ENCODE assay signal across 9 cellular contexts in the genomic region with DNA sequence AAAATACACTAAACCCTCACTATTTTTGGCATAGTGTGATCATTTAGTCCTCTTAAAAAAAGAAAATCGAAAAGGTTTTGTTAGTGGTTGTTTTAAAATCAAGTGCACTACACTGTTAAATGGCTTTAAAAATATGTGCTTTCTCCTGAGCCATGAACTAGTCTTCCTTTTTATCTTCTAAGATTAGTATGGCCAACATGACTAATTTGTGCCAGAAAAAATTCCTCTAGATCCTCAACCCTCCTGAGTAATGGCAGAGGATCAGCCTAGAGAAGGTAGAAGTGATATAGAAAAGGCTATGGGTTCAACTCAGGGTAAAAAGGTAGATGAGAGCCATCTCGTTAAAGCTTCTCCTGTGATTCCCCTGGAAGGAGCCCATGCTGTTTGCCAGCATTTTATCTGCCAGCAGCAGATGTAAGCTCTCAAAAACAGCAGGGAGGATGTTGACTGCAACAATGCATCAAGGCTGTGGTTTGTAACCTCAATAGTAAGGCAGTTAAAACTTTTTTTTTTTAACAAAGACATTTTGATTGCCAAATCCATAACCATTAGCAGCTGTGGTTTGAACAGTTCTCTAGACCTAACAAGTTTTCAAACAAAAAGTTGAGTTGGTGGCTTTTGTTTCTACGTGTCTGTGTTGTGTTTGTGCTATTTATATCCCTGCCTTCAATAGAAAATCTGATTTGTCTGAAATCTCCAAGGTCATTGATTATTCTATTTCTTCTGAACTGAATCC. TPM values are rescaled to one million over a fixed set of nuclear protein-coding genes. Genes with fewer than 3 reads are reported as not detected.
DNase-seq lines count a peak whose midpoint lies in the region; ATAC-seq and TF ChIP-seq lines count a peak whose summit lies in the region.
"Had no signal": no experiment of that assay in that cellular context is flagged by ENCODE, and none has a peak within 500 bp of the region (broad histone marks: within the 10 kb centered on the region; RNA-seq: fewer than 3 reads in every experiment).

No MANE protein-coding gene starts in this region.

- H3K27me3 Mint-ChIP-seq in activated CD8-positive, alpha-beta T cell treated with anti-CD3 and anti-CD28 coated beads for 36 hours: no peaks in the 10 kb centered on the region

- peak; percentile 47 for DNase-seq in NK-92 treated with Interleukin-12 subunit alpha and Interleukin-12 subunit beta, amount 100 ng/mL, for 24 hours (lab: John Stamatoyannopoulos, UW)
- DNase-seq in NK-92 (lab: John Stamatoyannopoulos, UW; ENCODE audit: unreplicated experiment) (no peak), NCI-H2107 (lab: John Stamatoyannopoulos, UW) (peak; percentile 59), fibroblast of pulmonary artery (ENCODE audit: low read depth) (peak; percentile 96)
- peak; percentile 51 for DNase-seq in activated CD8-positive, alpha-beta T cell treated with anti-CD3 and anti-CD28 coated beads for 36 hours

- H3K27me3 ChIP-seq in rectal smooth muscle tissue (ENCODE audit: control insufficient read depth, insufficient read depth, low read length): no peaks in the 10 kb centered on the region

- no peaks in the 10 kb centered on the region for H3K4me1 ChIP-seq in rectal smooth muscle tissue (ENCODE audit: control insufficient read depth, insufficient read depth, low read length)

- TF ChIP-seq CTCF in activated CD8-positive, alpha-beta T cell treated with anti-CD3 and anti-CD28 coated beads for 36 hours (IDR thresholded peaks at IDR 0.05): no peak
- TF ChIP-seq CTCF in fibroblast of pulmonary artery (IDR thresholded peaks at IDR 0.05; ENCODE audit: low read length, missing control alignments): no peak

- H3K27ac ChIP-seq in rectal smooth muscle tissue (ENCODE audit: low read depth, low read length): peak overlapping the region; percentile 39
- H3K27ac ChIP-seq: C4-2B had no signal

- CTCF ChIA-PET in activated CD8-positive, alpha-beta T cell treated with anti-CD3 and anti-CD28 coated beads for 36 hours (lab: Charles Lee): interaction anchor here (0.7 to 1.3 kb wide), 5 partner anchors 17 to 256 kb away, joined by 3 to 7 read pairs (median 3); no protein-coding TSS in a partner anchor

- peak; percentile 67 for ATAC-seq in activated CD8-positive, alpha-beta T cell treated with anti-CD3 and anti-CD28 coated beads for 36 hours
- ATAC-seq in HG02840 (IDR thresholded peaks at IDR 0.05; ENCODE audit: low FRiP score, unreplicated experiment) (no peak), HG03460 (IDR thresholded peaks at IDR 0.05; ENCODE audit: unreplicated experiment) (no peak)

- peak overlapping the region; percentile 94 for H3K27ac Mint-ChIP-seq in activated CD8-positive, alpha-beta T cell treated with anti-CD3 and anti-CD28 coated beads for 36 hours

- no peaks in the 10 kb centered on the region for H3K9me3 Mint-ChIP-seq in activated CD8-positive, alpha-beta T cell treated with anti-CD3 and anti-CD28 coated beads for 36 hours

- peaks cover 40% of the 10 kb centered on the region for H3K4me1 Mint-ChIP-seq in activated CD8-positive, alpha-beta T cell treated with anti-CD3 and anti-CD28 coated beads for 36 hours (ENCODE audit: low read depth)

- peaks cover 19% of the 10 kb centered on the region for H3K36me3 Mint-ChIP-seq in activated CD8-positive, alpha-beta T cell treated with anti-CD3 and anti-CD28 coated beads for 36 hours (ENCODE audit: low read depth)

- H3K4me3 ChIP-seq in fibroblast of pulmonary artery (replicated peaks; ENCODE audit: low read depth, low read length) (no peak overlapping the region), rectal smooth muscle tissue (ENCODE audit: low read length) (no peak overlapping the region)

- peak overlapping the region; percentile 46 for H3K4me3 Mint-ChIP-seq in activated CD8-positive, alpha-beta T cell treated with anti-CD3 and anti-CD28 coated beads for 36 hours

- intact Hi-C loops in activated CD8-positive, alpha-beta T cell treated with anti-CD3 and anti-CD28 coated beads for 36 hours (cut with micrococcal nuclease): no loop called here

- POLR2A ChIA-PET in activated CD8-positive, alpha-beta T cell treated with anti-CD3 and anti-CD28 coated beads for 36 hours (lab: Charles Lee): interaction anchor here (1.0 to 1.2 kb wide), 4 partner anchors 13 to 249 kb away, joined by 3 to 6 read pairs (median 4); partner anchors contain the start of genes TRIP4 and ZNF609

- no peak overlapping the region for H3K9ac ChIP-seq in rectal smooth muscle tissue (ENCODE audit: low read length)

- peaks cover 6% of the 10 kb centered on the region for H3K36me3 ChIP-seq in rectal smooth muscle tissue (ENCODE audit: control insufficient read depth, insufficient read depth, low read length)

RNA-seq across cellular contexts. Expression of gene ZNF609, which starts 30.2 kb away (rescaled TPM):
- total RNA-seq in activated CD8-positive, alpha-beta T cell treated with anti-CD3 and anti-CD28 coated beads for 36 hours: 10 to 100 TPM; 37.2 to 39.6 TPM

RNA-seq across cellular contexts. Expression of gene TRIP4, which starts 42.5 kb away (rescaled TPM):
- total RNA-seq in activated CD8-positive, alpha-beta T cell treated with anti-CD3 and anti-CD28 coated beads for 36 hours: 10 to 100 TPM; 15.9 to 17.3 TPM

RNA-seq across cellular contexts. Expression of gene PCLAF, which starts 48.9 kb away (rescaled TPM):
- total RNA-seq in activated CD8-positive, alpha-beta T cell treated with anti-CD3 and anti-CD28 coated beads for 36 hours: 100 to 1,000 TPM; 109 to 135 TPM
